In genomic region chr19:23823952-23824389, GRCh38 we compare ENCODE assay signal across 8 cellular contexts.
DNase-seq lines count a peak whose midpoint lies in the region; ATAC-seq and TF ChIP-seq lines count a peak whose summit lies in the region.

No MANE protein-coding gene starts in this region.

- no peaks in the 10 kb centered on the region; the same call in 1 of the 2 replicates for H3K9me3 ChIP-seq in HEK293 (ENCODE audit: control insufficient read depth, insufficient read depth, low read depth, low read length)

- no peaks in the 10 kb centered on the region for H3K36me3 ChIP-seq in HEK293 (ENCODE audit: control insufficient read depth in 2 of 2, insufficient read depth in 1 of 2, low read length in 2 of 2)

- TF ChIP-seq CTCF in HEK293 (tag by site-specific recombination; IDR thresholded peaks at IDR 0.05): no peak

- DNase-seq in EL (peak; percentile 19), SKM-1 treated with dmso at 0.1 percent for 144 hours (lab: John Stamatoyannopoulos, UW; ENCODE audit: unreplicated experiment) (peak; percentile 93), iPS-NIHi7 (ENCODE audit: extremely low spot score) (peak; percentile 48), amniotic stem cell (lab: John Stamatoyannopoulos, UW) (no peak), NCI-H1436 treated with DMSO at 0.1 percent for 48 hours (lab: John Stamatoyannopoulos, UW) (no peak), HuH-7.5 (ENCODE audit: low spot score) (no peak)

- H3K4me3 ChIP-seq in HEK293 (ENCODE audit: low read depth, low read length): no peak overlapping the region

- H3K27ac ChIP-seq in HEK293 (ENCODE audit: extremely low read depth, low read depth, low read length): no peak overlapping the region

- CTCF ChIA-PET in HEK293 (lab: Yijun Ruan, JAX): interaction anchor here (0.8 kb wide), 2 partner anchors 138 to 451 kb away, joined by 3 read pairs; no protein-coding TSS in a partner anchor

- POLR2A ChIA-PET in HEK293 (lab: Yijun Ruan, JAX): no interaction called here

- no peak for ATAC-seq in GM19023 (IDR thresholded peaks at IDR 0.05; ENCODE audit: unreplicated experiment)

- no peaks in the 10 kb centered on the region for H3K4me1 ChIP-seq in HEK293 (ENCODE audit: control insufficient read depth, insufficient read depth, low read length)

TF ChIP-seq in HEK293, 187 proteins besides CTCF, POLR2A, EP300 and RAD21:
- TF ChIP-seq TRIM28 (IDR thresholded peaks at IDR 0.05; ENCODE audit: borderline replicate concordance, low read length) (peak; percentile 100; the same call in 1 of the 2 replicates), SETDB1 (IDR thresholded peaks at IDR 0.05; ENCODE audit: insufficient read length, low read length) (peak; percentile 94), ZNF654 (tag by site-specific recombination; IDR thresholded peaks at IDR 0.05; ENCODE audit: low read depth) (peak; percentile 40), ZSCAN18 (tag by site-specific recombination; IDR thresholded peaks at IDR 0.05) (no peak)
- TF ChIP-seq, protein P1, sequence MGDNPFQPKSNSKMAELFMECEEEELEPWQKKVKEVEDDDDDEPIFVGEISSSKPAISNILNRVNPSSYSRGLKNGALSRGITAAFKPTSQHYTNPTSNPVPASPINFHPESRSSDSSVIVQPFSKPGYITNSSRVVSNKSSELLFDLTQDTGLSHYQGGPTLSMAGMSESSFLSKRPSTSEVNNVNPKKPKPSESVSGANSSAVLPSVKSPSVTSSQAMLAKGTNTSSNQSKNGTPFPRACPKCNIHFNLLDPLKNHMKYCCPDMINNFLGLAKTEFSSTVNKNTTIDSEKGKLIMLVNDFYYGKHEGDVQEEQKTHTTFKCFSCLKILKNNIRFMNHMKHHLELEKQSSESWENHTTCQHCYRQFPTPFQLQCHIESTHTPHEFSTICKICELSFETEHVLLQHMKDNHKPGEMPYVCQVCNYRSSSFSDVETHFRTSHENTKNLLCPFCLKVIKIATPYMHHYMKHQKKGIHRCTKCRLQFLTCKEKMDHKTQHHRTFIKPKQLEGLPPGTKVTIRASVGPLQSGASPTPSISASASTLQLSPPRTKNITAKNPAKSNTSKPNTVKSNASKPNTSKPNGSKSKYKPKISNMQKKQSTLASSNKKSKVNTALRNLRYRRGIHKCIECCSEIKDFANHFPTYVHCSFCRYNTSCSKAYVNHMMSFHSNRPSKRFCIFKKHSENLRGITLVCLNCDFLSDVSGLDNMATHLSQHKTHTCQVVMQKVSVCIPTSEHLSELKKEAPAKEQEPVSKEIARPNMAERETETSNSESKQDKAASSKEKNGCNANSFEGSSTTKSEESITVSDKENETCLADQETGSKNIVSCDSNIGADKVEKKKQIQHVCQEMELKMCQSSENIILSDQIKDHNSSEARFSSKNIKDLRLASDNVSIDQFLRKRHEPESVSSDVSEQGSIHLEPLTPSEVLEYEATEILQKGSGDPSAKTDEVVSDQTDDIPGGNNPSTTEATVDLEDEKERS (tag by site-specific recombination; IDR thresholded peaks at IDR 0.05): peak; percentile 60; the same call in 1 of the 2 replicates

Comparison
In these comparisons a context has a peak if more than half of its experiments do, and no peak if none do; other contexts are left out.
1. DNase-seq: peak in EL (single experiment), SKM-1 treated with dmso at 0.1 percent for 144 hours (single experiment) and iPS-NIHi7 (single experiment); none in amniotic stem cell (single experiment), NCI-H1436 treated with DMSO at 0.1 percent for 48 hours (single experiment) and HuH-7.5 (single experiment).